In the genomic region with DNA sequence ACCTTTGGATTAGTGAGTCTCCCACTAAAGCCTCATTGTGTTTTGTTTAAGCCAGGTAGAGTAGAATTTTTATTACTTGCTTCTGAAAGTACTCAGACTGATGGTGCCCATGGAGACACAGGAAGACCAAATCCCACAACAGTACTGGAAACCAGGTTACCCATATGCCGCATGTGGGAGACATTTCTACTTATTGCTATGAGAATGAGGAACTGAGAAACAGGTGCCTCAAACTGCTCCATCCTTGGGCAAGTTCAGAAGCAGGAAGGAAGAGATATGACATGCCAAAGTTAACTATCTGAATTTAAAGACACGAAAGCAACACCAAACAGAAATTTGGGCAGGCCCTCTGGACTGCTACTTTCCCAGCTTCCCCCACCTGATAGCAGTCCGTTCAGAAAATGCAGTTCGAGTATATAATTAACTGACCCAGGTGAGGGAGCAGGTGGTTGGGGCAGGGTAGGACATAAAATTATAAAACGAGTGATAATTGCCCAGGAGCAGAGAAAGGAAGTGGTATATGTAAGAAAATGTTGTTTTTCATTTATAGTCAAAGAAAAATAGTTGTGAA, we compare ENCODE assay signal across 1 cellular context.
A peak's percentile ranks its signal among the peaks of the same experiment; 100 is the strongest.
TF ChIP-seq lines count a peak whose summit lies in the region.

No MANE protein-coding gene starts in this region.

TF ChIP-seq in GM12878, 131 proteins besides CTCF, POLR2A, EP300 and RAD21 (continued from another document and continues in another):
- TF ChIP-seq, protein P1, sequence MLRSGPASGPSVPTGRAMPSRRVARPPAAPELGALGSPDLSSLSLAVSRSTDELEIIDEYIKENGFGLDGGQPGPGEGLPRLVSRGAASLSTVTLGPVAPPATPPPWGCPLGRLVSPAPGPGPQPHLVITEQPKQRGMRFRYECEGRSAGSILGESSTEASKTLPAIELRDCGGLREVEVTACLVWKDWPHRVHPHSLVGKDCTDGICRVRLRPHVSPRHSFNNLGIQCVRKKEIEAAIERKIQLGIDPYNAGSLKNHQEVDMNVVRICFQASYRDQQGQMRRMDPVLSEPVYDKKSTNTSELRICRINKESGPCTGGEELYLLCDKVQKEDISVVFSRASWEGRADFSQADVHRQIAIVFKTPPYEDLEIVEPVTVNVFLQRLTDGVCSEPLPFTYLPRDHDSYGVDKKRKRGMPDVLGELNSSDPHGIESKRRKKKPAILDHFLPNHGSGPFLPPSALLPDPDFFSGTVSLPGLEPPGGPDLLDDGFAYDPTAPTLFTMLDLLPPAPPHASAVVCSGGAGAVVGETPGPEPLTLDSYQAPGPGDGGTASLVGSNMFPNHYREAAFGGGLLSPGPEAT (IDR thresholded peaks at IDR 0.05; ENCODE audit: low read depth), result peak; percentile 85
- TF ChIP-seq NR2C2 (IDR thresholded peaks at IDR 0.05; ENCODE audit: borderline replicate concordance, control insufficient read depth, insufficient read length, low read depth), result no peak
- TF ChIP-seq GATAD2B (conservative IDR thresholded peaks at IDR 0.05; ENCODE audit: low read depth), result peak; percentile 81; the same call in 1 of the 2 replicates
- TF ChIP-seq TCF12 (IDR thresholded peaks at IDR 0.05; ENCODE audit: low read depth, low read length), result peak; percentile 95
- TF ChIP-seq, protein P2, sequence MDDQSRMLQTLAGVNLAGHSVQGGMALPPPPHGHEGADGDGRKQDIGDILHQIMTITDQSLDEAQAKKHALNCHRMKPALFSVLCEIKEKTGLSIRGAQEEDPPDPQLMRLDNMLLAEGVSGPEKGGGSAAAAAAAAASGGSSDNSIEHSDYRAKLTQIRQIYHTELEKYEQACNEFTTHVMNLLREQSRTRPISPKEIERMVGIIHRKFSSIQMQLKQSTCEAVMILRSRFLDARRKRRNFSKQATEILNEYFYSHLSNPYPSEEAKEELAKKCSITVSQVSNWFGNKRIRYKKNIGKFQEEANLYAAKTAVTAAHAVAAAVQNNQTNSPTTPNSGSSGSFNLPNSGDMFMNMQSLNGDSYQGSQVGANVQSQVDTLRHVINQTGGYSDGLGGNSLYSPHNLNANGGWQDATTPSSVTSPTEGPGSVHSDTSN (IDR thresholded peaks at IDR 0.05; ENCODE audit: insufficient replicate concordance, low read depth, low read length), result no peak
- peak; percentile 61 to 68; a peak in 2 of 4 replicates for TF ChIP-seq BHLHE40 (IDR thresholded peaks at IDR 0.05; ENCODE audit: borderline replicate concordance in 1 of 2, low read depth in 2 of 2, low read length in 1 of 2)
- TF ChIP-seq SREBF2 (IDR thresholded peaks at IDR 0.05; ENCODE audit: low read length), result no peak
- 0 out of 4 replicates have a peak, but pooled peaks of 1 of the 2 experiments have one; percentile 19 for TF ChIP-seq SRF (IDR thresholded peaks at IDR 0.05; ENCODE audit: low read depth in 2 of 2, low read length in 2 of 2)
- TF ChIP-seq, protein P3, sequence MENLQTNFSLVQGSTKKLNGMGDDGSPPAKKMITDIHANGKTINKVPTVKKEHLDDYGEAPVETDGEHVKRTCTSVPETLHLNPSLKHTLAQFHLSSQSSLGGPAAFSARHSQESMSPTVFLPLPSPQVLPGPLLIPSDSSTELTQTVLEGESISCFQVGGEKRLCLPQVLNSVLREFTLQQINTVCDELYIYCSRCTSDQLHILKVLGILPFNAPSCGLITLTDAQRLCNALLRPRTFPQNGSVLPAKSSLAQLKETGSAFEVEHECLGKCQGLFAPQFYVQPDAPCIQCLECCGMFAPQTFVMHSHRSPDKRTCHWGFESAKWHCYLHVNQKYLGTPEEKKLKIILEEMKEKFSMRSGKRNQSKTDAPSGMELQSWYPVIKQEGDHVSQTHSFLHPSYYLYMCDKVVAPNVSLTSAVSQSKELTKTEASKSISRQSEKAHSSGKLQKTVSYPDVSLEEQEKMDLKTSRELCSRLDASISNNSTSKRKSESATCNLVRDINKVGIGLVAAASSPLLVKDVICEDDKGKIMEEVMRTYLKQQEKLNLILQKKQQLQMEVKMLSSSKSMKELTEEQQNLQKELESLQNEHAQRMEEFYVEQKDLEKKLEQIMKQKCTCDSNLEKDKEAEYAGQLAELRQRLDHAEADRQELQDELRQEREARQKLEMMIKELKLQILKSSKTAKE (IDR thresholded peaks at IDR 0.05; ENCODE audit: low read depth, poor library complexity, severe bottlenecking), result peak; percentile 53
- TF ChIP-seq SIN3A (IDR thresholded peaks at IDR 0.05; ENCODE audit: low read depth, low read length), result no peak
- no peak for TF ChIP-seq HCFC1 (IDR thresholded peaks at IDR 0.05; ENCODE audit: low read length)
- no peak for TF ChIP-seq TARDBP (IDR thresholded peaks at IDR 0.05; ENCODE audit: borderline replicate concordance)
- TF ChIP-seq RBBP5 (conservative IDR thresholded peaks at IDR 0.05), result no peak
- TF ChIP-seq SMC3 (IDR thresholded peaks at IDR 0.05; ENCODE audit: borderline replicate concordance, low read length), result no peak
- TF ChIP-seq, protein P4, sequence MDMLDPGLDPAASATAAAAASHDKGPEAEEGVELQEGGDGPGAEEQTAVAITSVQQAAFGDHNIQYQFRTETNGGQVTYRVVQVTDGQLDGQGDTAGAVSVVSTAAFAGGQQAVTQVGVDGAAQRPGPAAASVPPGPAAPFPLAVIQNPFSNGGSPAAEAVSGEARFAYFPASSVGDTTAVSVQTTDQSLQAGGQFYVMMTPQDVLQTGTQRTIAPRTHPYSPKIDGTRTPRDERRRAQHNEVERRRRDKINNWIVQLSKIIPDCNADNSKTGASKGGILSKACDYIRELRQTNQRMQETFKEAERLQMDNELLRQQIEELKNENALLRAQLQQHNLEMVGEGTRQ (IDR thresholded peaks at IDR 0.05; ENCODE audit: borderline replicate concordance, low read depth, low read length), result no peak
- TF ChIP-seq, protein P5, sequence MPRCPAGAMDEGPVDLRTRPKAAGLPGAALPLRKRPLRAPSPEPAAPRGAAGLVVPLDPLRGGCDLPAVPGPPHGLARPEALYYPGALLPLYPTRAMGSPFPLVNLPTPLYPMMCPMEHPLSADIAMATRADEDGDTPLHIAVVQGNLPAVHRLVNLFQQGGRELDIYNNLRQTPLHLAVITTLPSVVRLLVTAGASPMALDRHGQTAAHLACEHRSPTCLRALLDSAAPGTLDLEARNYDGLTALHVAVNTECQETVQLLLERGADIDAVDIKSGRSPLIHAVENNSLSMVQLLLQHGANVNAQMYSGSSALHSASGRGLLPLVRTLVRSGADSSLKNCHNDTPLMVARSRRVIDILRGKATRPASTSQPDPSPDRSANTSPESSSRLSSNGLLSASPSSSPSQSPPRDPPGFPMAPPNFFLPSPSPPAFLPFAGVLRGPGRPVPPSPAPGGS (IDR thresholded peaks at IDR 0.05; ENCODE audit: borderline replicate concordance, insufficient read depth, low read depth, low read length, poor library complexity, severe bottlenecking), result peak; percentile 26
- peak; percentile 69; the same call in 1 of the 2 replicates for TF ChIP-seq MTA3 (IDR thresholded peaks at IDR 0.05; ENCODE audit: borderline replicate concordance, low read length)
- 0 out of 2 replicates have a peak, but pooled peaks have one; percentile 46 for TF ChIP-seq CHD2 (IDR thresholded peaks at IDR 0.05; ENCODE audit: borderline replicate concordance, low read depth, low read length)
- 0 out of 2 replicates have a peak, but pooled peaks have one; percentile 48 for TF ChIP-seq ZBED1 (IDR thresholded peaks at IDR 0.05; ENCODE audit: borderline replicate concordance)
- TF ChIP-seq CBFB (IDR thresholded peaks at IDR 0.05; ENCODE audit: low read depth), result no peak
- TF ChIP-seq CREM (IDR thresholded peaks at IDR 0.05; ENCODE audit: low read depth), result peak; percentile 47
- no peak for TF ChIP-seq TCF7 (IDR thresholded peaks at IDR 0.05; ENCODE audit: borderline replicate concordance)
- TF ChIP-seq TCF3 (IDR thresholded peaks at IDR 0.05; ENCODE audit: borderline replicate concordance, insufficient read depth, low read depth, low read length), result peak; percentile 92; the same call in 1 of the 2 replicates
- TF ChIP-seq ETV6 (conservative IDR thresholded peaks at IDR 0.05 in 1 of 2, IDR thresholded peaks at IDR 0.05 in 1 of 2; ENCODE audit: borderline replicate concordance in 1 of 2, low read depth in 1 of 2), result peak in 1 of 2 experiments; percentile 68; a peak in 2 of 4 replicates
- TF ChIP-seq, protein P6, sequence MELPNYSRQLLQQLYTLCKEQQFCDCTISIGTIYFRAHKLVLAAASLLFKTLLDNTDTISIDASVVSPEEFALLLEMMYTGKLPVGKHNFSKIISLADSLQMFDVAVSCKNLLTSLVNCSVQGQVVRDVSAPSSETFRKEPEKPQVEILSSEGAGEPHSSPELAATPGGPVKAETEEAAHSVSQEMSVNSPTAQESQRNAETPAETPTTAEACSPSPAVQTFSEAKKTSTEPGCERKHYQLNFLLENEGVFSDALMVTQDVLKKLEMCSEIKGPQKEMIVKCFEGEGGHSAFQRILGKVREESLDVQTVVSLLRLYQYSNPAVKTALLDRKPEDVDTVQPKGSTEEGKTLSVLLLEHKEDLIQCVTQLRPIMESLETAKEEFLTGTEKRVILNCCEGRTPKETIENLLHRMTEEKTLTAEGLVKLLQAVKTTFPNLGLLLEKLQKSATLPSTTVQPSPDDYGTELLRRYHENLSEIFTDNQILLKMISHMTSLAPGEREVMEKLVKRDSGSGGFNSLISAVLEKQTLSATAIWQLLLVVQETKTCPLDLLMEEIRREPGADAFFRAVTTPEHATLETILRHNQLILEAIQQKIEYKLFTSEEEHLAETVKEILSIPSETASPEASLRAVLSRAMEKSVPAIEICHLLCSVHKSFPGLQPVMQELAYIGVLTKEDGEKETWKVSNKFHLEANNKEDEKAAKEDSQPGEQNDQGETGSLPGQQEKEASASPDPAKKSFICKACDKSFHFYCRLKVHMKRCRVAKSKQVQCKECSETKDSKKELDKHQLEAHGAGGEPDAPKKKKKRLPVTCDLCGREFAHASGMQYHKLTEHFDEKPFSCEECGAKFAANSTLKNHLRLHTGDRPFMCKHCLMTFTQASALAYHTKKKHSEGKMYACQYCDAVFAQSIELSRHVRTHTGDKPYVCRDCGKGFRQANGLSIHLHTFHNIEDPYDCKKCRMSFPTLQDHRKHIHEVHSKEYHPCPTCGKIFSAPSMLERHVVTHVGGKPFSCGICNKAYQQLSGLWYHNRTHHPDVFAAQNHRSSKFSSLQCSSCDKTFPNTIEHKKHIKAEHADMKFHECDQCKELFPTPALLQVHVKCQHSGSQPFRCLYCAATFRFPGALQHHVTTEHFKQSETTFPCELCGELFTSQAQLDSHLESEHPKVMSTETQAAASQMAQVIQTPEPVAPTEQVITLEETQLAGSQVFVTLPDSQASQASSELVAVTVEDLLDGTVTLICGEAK (IDR thresholded peaks at IDR 0.05; ENCODE audit: borderline replicate concordance), result no peak
- no peak for TF ChIP-seq CHD1 (IDR thresholded peaks at IDR 0.05; ENCODE audit: low read depth, low read length)
- TF ChIP-seq, protein P7, sequence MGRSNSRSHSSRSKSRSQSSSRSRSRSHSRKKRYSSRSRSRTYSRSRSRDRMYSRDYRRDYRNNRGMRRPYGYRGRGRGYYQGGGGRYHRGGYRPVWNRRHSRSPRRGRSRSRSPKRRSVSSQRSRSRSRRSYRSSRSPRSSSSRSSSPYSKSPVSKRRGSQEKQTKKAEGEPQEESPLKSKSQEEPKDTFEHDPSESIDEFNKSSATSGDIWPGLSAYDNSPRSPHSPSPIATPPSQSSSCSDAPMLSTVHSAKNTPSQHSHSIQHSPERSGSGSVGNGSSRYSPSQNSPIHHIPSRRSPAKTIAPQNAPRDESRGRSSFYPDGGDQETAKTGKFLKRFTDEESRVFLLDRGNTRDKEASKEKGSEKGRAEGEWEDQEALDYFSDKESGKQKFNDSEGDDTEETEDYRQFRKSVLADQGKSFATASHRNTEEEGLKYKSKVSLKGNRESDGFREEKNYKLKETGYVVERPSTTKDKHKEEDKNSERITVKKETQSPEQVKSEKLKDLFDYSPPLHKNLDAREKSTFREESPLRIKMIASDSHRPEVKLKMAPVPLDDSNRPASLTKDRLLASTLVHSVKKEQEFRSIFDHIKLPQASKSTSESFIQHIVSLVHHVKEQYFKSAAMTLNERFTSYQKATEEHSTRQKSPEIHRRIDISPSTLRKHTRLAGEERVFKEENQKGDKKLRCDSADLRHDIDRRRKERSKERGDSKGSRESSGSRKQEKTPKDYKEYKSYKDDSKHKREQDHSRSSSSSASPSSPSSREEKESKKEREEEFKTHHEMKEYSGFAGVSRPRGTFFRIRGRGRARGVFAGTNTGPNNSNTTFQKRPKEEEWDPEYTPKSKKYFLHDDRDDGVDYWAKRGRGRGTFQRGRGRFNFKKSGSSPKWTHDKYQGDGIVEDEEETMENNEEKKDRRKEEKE (IDR thresholded peaks at IDR 0.05), result no peak
- TF ChIP-seq, protein P8, sequence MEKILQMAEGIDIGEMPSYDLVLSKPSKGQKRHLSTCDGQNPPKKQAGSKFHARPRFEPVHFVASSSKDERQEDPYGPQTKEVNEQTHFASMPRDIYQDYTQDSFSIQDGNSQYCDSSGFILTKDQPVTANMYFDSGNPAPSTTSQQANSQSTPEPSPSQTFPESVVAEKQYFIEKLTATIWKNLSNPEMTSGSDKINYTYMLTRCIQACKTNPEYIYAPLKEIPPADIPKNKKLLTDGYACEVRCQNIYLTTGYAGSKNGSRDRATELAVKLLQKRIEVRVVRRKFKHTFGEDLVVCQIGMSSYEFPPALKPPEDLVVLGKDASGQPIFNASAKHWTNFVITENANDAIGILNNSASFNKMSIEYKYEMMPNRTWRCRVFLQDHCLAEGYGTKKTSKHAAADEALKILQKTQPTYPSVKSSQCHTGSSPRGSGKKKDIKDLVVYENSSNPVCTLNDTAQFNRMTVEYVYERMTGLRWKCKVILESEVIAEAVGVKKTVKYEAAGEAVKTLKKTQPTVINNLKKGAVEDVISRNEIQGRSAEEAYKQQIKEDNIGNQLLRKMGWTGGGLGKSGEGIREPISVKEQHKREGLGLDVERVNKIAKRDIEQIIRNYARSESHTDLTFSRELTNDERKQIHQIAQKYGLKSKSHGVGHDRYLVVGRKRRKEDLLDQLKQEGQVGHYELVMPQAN (conservative IDR thresholded peaks at IDR 0.05), result no peak
- no peak for TF ChIP-seq CHD4 (IDR thresholded peaks at IDR 0.05)
- TF ChIP-seq BCL11A (IDR thresholded peaks at IDR 0.05; ENCODE audit: low read depth, low read length), result peak; percentile 85
- no peak for TF ChIP-seq NR2F1 (conservative IDR thresholded peaks at IDR 0.05)
- TF ChIP-seq, protein P9, sequence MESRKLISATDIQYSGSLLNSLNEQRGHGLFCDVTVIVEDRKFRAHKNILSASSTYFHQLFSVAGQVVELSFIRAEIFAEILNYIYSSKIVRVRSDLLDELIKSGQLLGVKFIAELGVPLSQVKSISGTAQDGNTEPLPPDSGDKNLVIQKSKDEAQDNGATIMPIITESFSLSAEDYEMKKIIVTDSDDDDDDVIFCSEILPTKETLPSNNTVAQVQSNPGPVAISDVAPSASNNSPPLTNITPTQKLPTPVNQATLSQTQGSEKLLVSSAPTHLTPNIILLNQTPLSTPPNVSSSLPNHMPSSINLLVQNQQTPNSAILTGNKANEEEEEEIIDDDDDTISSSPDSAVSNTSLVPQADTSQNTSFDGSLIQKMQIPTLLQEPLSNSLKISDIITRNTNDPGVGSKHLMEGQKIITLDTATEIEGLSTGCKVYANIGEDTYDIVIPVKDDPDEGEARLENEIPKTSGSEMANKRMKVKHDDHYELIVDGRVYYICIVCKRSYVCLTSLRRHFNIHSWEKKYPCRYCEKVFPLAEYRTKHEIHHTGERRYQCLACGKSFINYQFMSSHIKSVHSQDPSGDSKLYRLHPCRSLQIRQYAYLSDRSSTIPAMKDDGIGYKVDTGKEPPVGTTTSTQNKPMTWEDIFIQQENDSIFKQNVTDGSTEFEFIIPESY (IDR thresholded peaks at IDR 0.05), result no peak
- no peak for TF ChIP-seq ASH2L (IDR thresholded peaks at IDR 0.05; ENCODE audit: borderline replicate concordance, low read depth)
- no peak for TF ChIP-seq ZSCAN29 (IDR thresholded peaks at IDR 0.05)
- TF ChIP-seq IKZF1 (conservative IDR thresholded peaks at IDR 0.05), result peak; percentile 97
- TF ChIP-seq SREBF1 (IDR thresholded peaks at IDR 0.05; ENCODE audit: low read length), result no peak
- no peak for TF ChIP-seq TBL1XR1 (IDR thresholded peaks at IDR 0.05; ENCODE audit: low read depth, low read length)
